Comparison of ENCODE assay signal across 8 cellular contexts in genomic region chr6:106085687-106085983, GRCh38. TPM values are rescaled to one million over a fixed set of nuclear protein-coding genes. Genes with fewer than 3 reads are reported as not detected.
A peak's percentile ranks its signal among the peaks of the same experiment; 100 is the strongest.
DNase-seq lines count a peak whose midpoint lies in the region; ATAC-seq and TF ChIP-seq lines count a peak whose summit lies in the region.

No MANE protein-coding gene starts in this region.

- CTCF ChIA-PET in Caco-2 (lab: Charles Lee) (interaction anchor here (0.6 to 1.4 kb wide), 8 partner anchors 46 to 1294 kb away, joined by 3 to 8 read pairs (median 4); no protein-coding TSS in a partner anchor), OCI-LY7 (lab: Charles Lee; ENCODE audit: unreplicated experiment) (interaction anchor here (0.9 to 1.0 kb wide), 2 partner anchors 76 to 216 kb away, joined by 3 read pairs; no protein-coding TSS in a partner anchor)

- no peaks in the 10 kb centered on the region for H3K27me3 ChIP-seq in Caco-2 (replicated peaks; ENCODE audit: control insufficient read depth, insufficient read depth, low read length)
- no peaks in the 10 kb centered on the region for H3K27me3 ChIP-seq in parathyroid adenoma (ENCODE audit: control insufficient read depth, insufficient read depth, low read length)

- H3K4me3 ChIP-seq in Caco-2 (ENCODE audit: low read depth, low read length) (peak overlapping the region; percentile 56), OCI-LY7 (ENCODE audit: low read depth, low read length, poor library complexity, severe bottlenecking) (peak overlapping the region; percentile 63), parathyroid adenoma (ENCODE audit: low read depth, low read length) (peak overlapping the region; percentile 42)

- POLR2A ChIA-PET in Caco-2 (lab: Charles Lee), result interaction anchor here (0.6 to 0.9 kb wide), 2 partner anchors 30 to 347 kb away, joined by 3 to 6 read pairs; no protein-coding TSS in a partner anchor
- POLR2A ChIA-PET in OCI-LY7 (lab: Charles Lee), result interaction anchor here (0.6 to 2.5 kb wide), 15 partner anchors 9 to 1803 kb away, joined by 3 to 10 read pairs (median 3); no protein-coding TSS in a partner anchor

- no TSS peak for BruUV-seq in Caco-2 (replicated peaks; lab: Mats Ljungman, UMichigan)
- no TSS peak for BruUV-seq in OCI-LY7 (replicated peaks; lab: Mats Ljungman, UMichigan)

- H3K4me2 ChIP-seq in OCI-LY7 (ENCODE audit: low read length) (peak overlapping the region; percentile 82), parathyroid adenoma (ENCODE audit: low read length) (peak overlapping the region; percentile 70)

- H3K27me3 Mint-ChIP-seq in Caco-2 (ENCODE audit: insufficient read depth, unreplicated experiment), result no peaks in the 10 kb centered on the region

- H3K36me3 Mint-ChIP-seq in Caco-2 (ENCODE audit: insufficient read depth, unreplicated experiment), result peaks cover 18% of the 10 kb centered on the region

- H3K4me3 Mint-ChIP-seq in Caco-2 (ENCODE audit: unreplicated experiment), result peak overlapping the region; percentile 87

- H2AFZ ChIP-seq in OCI-LY7 (ENCODE audit: low read length) (peak overlapping the region; percentile 91), parathyroid adenoma (peak overlapping the region; percentile 76)

- H3K9me2 ChIP-seq in OCI-LY7 (ENCODE audit: insufficient read depth, low read length), result no peaks in the 10 kb centered on the region

- H3K27ac ChIP-seq in OCI-LY7 (ENCODE audit: low read depth, low read length, poor library complexity, severe bottlenecking) (peak overlapping the region; percentile 87), epithelial cell of prostate (peak overlapping the region; percentile 97), parathyroid adenoma (peak overlapping the region; percentile 56)

- TF ChIP-seq CTCF in Caco-2 (IDR thresholded peaks at IDR 0.05; ENCODE audit: insufficient read depth in 1 of 2, low read depth in 1 of 2, low read length in 1 of 2, severe bottlenecking in 1 of 2, unreplicated experiment in 1 of 2), result no peak
- no peak for TF ChIP-seq CTCF in OCI-LY7 (conservative IDR thresholded peaks at IDR 0.05; ENCODE audit: low read length)
- no peak for TF ChIP-seq CTCF in parathyroid adenoma (IDR thresholded peaks at IDR 0.05)

- H3K4me1 Mint-ChIP-seq in Caco-2 (ENCODE audit: low read depth, unreplicated experiment), result peaks cover 36% of the 10 kb centered on the region

- H3K9ac ChIP-seq in parathyroid adenoma, result no peak overlapping the region

- H3K9me3 ChIP-seq in Caco-2, result no peaks in the 10 kb centered on the region
- no peaks in the 10 kb centered on the region for H3K9me3 ChIP-seq in OCI-LY7 (ENCODE audit: low read length)
- no peaks in the 10 kb centered on the region for H3K9me3 ChIP-seq in parathyroid adenoma (ENCODE audit: control insufficient read depth, low read length)

- no peaks in the 10 kb centered on the region for H3K9me3 Mint-ChIP-seq in Caco-2 (ENCODE audit: unreplicated experiment)

- H3K36me3 ChIP-seq in Caco-2 (ENCODE audit: control insufficient read depth, insufficient read depth, low read length) (no peaks in the 10 kb centered on the region; the same call in 1 of the 2 replicates), OCI-LY7 (ENCODE audit: insufficient read depth, low read length) (no peaks in the 10 kb centered on the region), parathyroid adenoma (ENCODE audit: control insufficient read depth, insufficient read depth, low read length) (no peaks in the 10 kb centered on the region)

- H3K79me2 ChIP-seq in OCI-LY7 (ENCODE audit: insufficient read depth, low read depth, low read length), result peaks cover 7% of the 10 kb centered on the region; the same call in 1 of the 2 replicates
- H3K79me2 ChIP-seq in parathyroid adenoma, result no peaks in the 10 kb centered on the region

- H3K4me1 ChIP-seq in Caco-2 (peaks cover 18% of the 10 kb centered on the region), OCI-LY7 (ENCODE audit: insufficient read depth, low read length, poor library complexity, severe bottlenecking) (peaks cover 68% of the 10 kb centered on the region), parathyroid adenoma (peaks cover 4% of the 10 kb centered on the region)

- no peaks in the 10 kb centered on the region for H4K20me1 ChIP-seq in OCI-LY7 (ENCODE audit: insufficient read depth, low read length)

- no peak for DNase-seq in Caco-2
- DNase-seq in OCI-LY7 (ENCODE audit: low spot score), result no peak
- no peak for DNase-seq in epithelial cell of prostate (ENCODE audit: low read depth, low spot score)
- DNase-seq in medulla oblongata (ENCODE audit: extremely low spot score), result no peak
- DNase-seq in DMS79 (lab: John Stamatoyannopoulos, UW), result no peak

- peak overlapping the region; percentile 86 for H3K27ac Mint-ChIP-seq in Caco-2 (ENCODE audit: unreplicated experiment)

- intact Hi-C loops in Caco-2 (cut with micrococcal nuclease; ENCODE audit: unreplicated experiment) (loop anchor here (2.0 to 10.0 kb wide), 4 partner anchors 37 to 517 kb away; no protein-coding TSS in a partner anchor), OCI-LY7 (cut with micrococcal nuclease; ENCODE audit: unreplicated experiment) (loop anchor here (2.0 to 5.0 kb wide), 2 partner anchors 203 to 655 kb away; no protein-coding TSS in a partner anchor)

- ATAC-seq in HG02571 (IDR thresholded peaks at IDR 0.05; ENCODE audit: unreplicated experiment) (no peak), GM18511 (IDR thresholded peaks at IDR 0.05; ENCODE audit: unreplicated experiment) (no peak)

RNA-seq across cellular contexts. Expression of gene PRDM1, which starts 0.5 kb away (rescaled TPM):
- total RNA-seq in Caco-2 (2022), result 10.4 and 11.4 TPM in 2 replicates
- total RNA-seq in OCI-LY7 (2014; rRNA removed; shearing (Covaris generic)), result 1.5 and 2.2 TPM in 2 replicates
- total RNA-seq in OCI-LY7 (2022), result 1.9 and 3.3 TPM in 2 replicates
